In genomic region chr9:130185494-130186005, GRCh38 we compare ENCODE assay signal across 11 cellular contexts. TPM values are rescaled to one million over a fixed set of nuclear protein-coding genes. Genes with fewer than 3 reads are reported as not detected.
DNase-seq lines count a peak whose midpoint lies in the region; ATAC-seq, FAIRE-seq and TF ChIP-seq lines count a peak whose summit lies in the region.
"Had no signal": no experiment of that assay in that cellular context is flagged by ENCODE, and none has a peak within 500 bp of the region (broad histone marks: within the 10 kb centered on the region; RNA-seq: fewer than 3 reads in every experiment).

No MANE protein-coding gene starts in this region.

- H3K9ac ChIP-seq in endodermal cell (ENCODE audit: extremely low read depth, low read length, poor library complexity, severe bottlenecking): no peak overlapping the region

- H3K27ac Mint-ChIP-seq in endodermal cell: peak overlapping the region; percentile 45

- intact Hi-C loops in Panc1 (cut with micrococcal nuclease; ENCODE audit: unreplicated experiment): no loop called here

- H3K27ac ChIP-seq in AG04450 (ENCODE audit: low read depth, low read length) (peak overlapping the region; percentile 81), Panc1 (ENCODE audit: low read length) (peak overlapping the region; percentile 65), endodermal cell (ENCODE audit: low read depth, low read length) (peak overlapping the region; percentile 79)

- H3K4me1 ChIP-seq in Panc1 (ENCODE audit: control insufficient read depth, insufficient read depth, low read length) (peaks cover 40% of the 10 kb centered on the region), endodermal cell (ENCODE audit: control insufficient read depth, insufficient read depth, low read length) (no peaks in the 10 kb centered on the region), neuron (ENCODE audit: insufficient read depth, low read length) (peaks cover 45% of the 10 kb centered on the region)

- H3K4me3 ChIP-seq in AG04450 (ENCODE audit: low read depth, low read length) (peak overlapping the region; percentile 18; the same call in 1 of the 2 replicates), Panc1 (ENCODE audit: low read depth in 2 of 2, low read length in 2 of 2) (no peak overlapping the region), endodermal cell (ENCODE audit: low read length) (no peak overlapping the region), neuron (ENCODE audit: low read length) (peak overlapping the region; percentile 31)

- H3K9me3 Mint-ChIP-seq in endodermal cell: no peaks in the 10 kb centered on the region

- TF ChIP-seq CTCF in AG04450 (IDR thresholded peaks at IDR 0.05; ENCODE audit: low read depth, low read length) (0 out of 2 replicates have a peak, but pooled peaks have one; percentile 9), Panc1 (IDR thresholded peaks at IDR 0.05) (no peak), endodermal cell (conservative IDR thresholded peaks at IDR 0.05) (no peak)

- no peaks in the 10 kb centered on the region for H3K36me3 Mint-ChIP-seq in endodermal cell (ENCODE audit: low read depth)

- DNase-seq in AG04450 (ENCODE audit: low read depth, low spot score) (no peak), Panc1 (ENCODE audit: low read depth, low spot score) (no peak), endodermal cell (no peak), H54 (ENCODE audit: insufficient read length, low spot score) (no peak), GM12891 (ENCODE audit: insufficient read length, low spot score) (no peak)
- DNase-seq: BE2C, NCI-H1417 treated with DMSO at 0.1 percent for 48 hours had no signal

- FAIRE-seq in H54 (lab: Jason Lieb, UNC) (no peak), GM12891 (lab: Jason Lieb, UNC) (no peak)
- FAIRE-seq: endometrium had no signal

- 37 to 71% methylated on average over 10 to 17 of the region's 17 CpGs for WGBS in endodermal cell (ENCODE audit: insufficient coverage in 1 of 2, insufficient read length in 1 of 2), 2 experiments

- H3K36me3 ChIP-seq in Panc1 (ENCODE audit: control insufficient read depth, insufficient read depth, low read length) (no peaks in the 10 kb centered on the region), endodermal cell (ENCODE audit: control insufficient read depth, insufficient read depth, low read length) (peaks cover 3% of the 10 kb centered on the region), neuron (ENCODE audit: insufficient read depth, low read length) (no peaks in the 10 kb centered on the region)

- H3K4me1 Mint-ChIP-seq in endodermal cell: peaks cover 21% of the 10 kb centered on the region

- no peaks in the 10 kb centered on the region for H3K27me3 Mint-ChIP-seq in endodermal cell (ENCODE audit: insufficient read depth)

- in situ Hi-C loops in Panc1 (cut with HindIII; ENCODE audit: low pct_unique_long_range_greater_than_20kb, low sequenced_read_pairs): no loop called here

- no TSS peak for BruUV-seq in Panc1 (replicated peaks; lab: Mats Ljungman, UMichigan)

- no peak overlapping the region for H3K4me3 Mint-ChIP-seq in endodermal cell

- CTCF ChIA-PET in AG04450 (lab: Charles Lee): interaction anchor here (0.6 to 1.2 kb wide), 3 partner anchors 35 to 78 kb away, joined by 3 to 5 read pairs (median 4); no protein-coding TSS in a partner anchor
- CTCF ChIA-PET in Panc1 (lab: Charles Lee): no interaction called here

- no peak overlapping the region for H2AFZ ChIP-seq in neuron (ENCODE audit: low read depth, low read length)

- H3K27me3 ChIP-seq in AG04450 (ENCODE audit: control insufficient read depth, insufficient read depth, low read length) (no peaks in the 10 kb centered on the region), Panc1 (ENCODE audit: control insufficient read depth, insufficient read depth, low read length) (no peaks in the 10 kb centered on the region), endodermal cell (ENCODE audit: control insufficient read depth, insufficient read depth, low read length, poor library complexity, severe bottlenecking) (no peaks in the 10 kb centered on the region), neuron (ENCODE audit: insufficient read depth, low read length) (no peaks in the 10 kb centered on the region)
- H3K27me3 ChIP-seq: BE2C had no signal

- TF ChIP-seq POLR2A in H54 (IDR thresholded peaks at IDR 0.05; ENCODE audit: low read depth, low read length) (no peak), GM12891 (IDR thresholded peaks at IDR 0.05; ENCODE audit: low read depth, low read length) (no peak)

- no peak for ATAC-seq in Panc1
- ATAC-seq in activated CD4-positive, CD25-positive, alpha-beta regulatory T cell treated with anti-CD3 and anti-CD28 coated beads, Interleukin-2, amount 50 U/mL, for 24 hours: no peak
- no peak for ATAC-seq in HG03565 (IDR thresholded peaks at IDR 0.05; ENCODE audit: unreplicated experiment)

- POLR2A ChIA-PET in AG04450 (lab: Yijun Ruan, JAX) (interaction anchor here (0.6 to 1.0 kb wide), 3 partner anchors 14 to 356 kb away, joined by 3 read pairs; no protein-coding TSS in a partner anchor), Panc1 (lab: Charles Lee) (interaction anchor here (0.7 kb wide), 1 partner anchor 9 kb away, joined by 3 read pairs; no protein-coding TSS in a partner anchor)

- H3K9me3 ChIP-seq in AG04450 (ENCODE audit: control insufficient read depth, insufficient read depth, low read length): no peaks in the 10 kb centered on the region
- H3K9me3 ChIP-seq in Panc1 (ENCODE audit: control insufficient read depth, insufficient read depth, low read depth, low read length): no peaks in the 10 kb centered on the region
- H3K9me3 ChIP-seq in endodermal cell (ENCODE audit: control insufficient read depth, low read length): no peaks in the 10 kb centered on the region
- no peaks in the 10 kb centered on the region for H3K9me3 ChIP-seq in neuron (ENCODE audit: low read length)
- H3K9me3 ChIP-seq: BE2C had no signal

TF ChIP-seq in GM12891, 5 proteins besides CTCF, POLR2A, EP300 and RAD21:
- TF ChIP-seq PAX5 (IDR thresholded peaks at IDR 0.05; ENCODE audit: insufficient read depth, low read length, severe bottlenecking) (no peak), SPI1 (IDR thresholded peaks at IDR 0.05; ENCODE audit: low read depth, low read length) (no peak), POU2F2 (IDR thresholded peaks at IDR 0.05; ENCODE audit: low read depth, low read length) (no peak), TAF1 (IDR thresholded peaks at IDR 0.05; ENCODE audit: low read depth, low read length) (no peak), POLR2AphosphoS5 (IDR thresholded peaks at IDR 0.05; ENCODE audit: low read depth, low read length) (no peak)

RNA-seq across cellular contexts. Expression of gene NCS1, which starts 13.3 kb away (rescaled TPM):
- polyA plus RNA-seq in AG04450 (2011; rRNA removed): 68.3 and 69.9 TPM in 2 replicates
- 57.8 and 68.3 TPM in 2 replicates for polyA minus RNA-seq in AG04450 (2011; rRNA and poly(A)+ RNA removed)
- total RNA-seq in Panc1 (2021; ENCODE audit: unreplicated experiment) (31.6 TPM), endodermal cell (10 to 100 TPM; 40.6 to 47.7 TPM)
- polyA plus RNA-seq in Panc1 (2012; ENCODE audit: insufficient read length): 17.2 TPM
- 26.5 TPM for polyA plus RNA-seq in endodermal cell (2013, experiment 1 of 2)
- 28.0 TPM for polyA plus RNA-seq in endodermal cell (2013, experiment 2 of 2)
- polyA plus RNA-seq in GM12891 (2012; ENCODE audit: low read depth, missing spikeins): 0.08 TPM

Comparison
In these comparisons a context has a peak if more than half of its experiments do, and no peak if none do; other contexts are left out.
1. H3K4me3 ChIP-seq: peak in AG04450 (single experiment) and neuron (single experiment); none in Panc1 (0 of 2) and endodermal cell (single experiment).
2. Peak in every context shown above with its lines, with median percentiles within 50 percentile points of each other: H3K27ac ChIP-seq.